ENCODE assay signal across 8 cellular contexts in genomic region chr1:63367218-63368103, GRCh38. TPM values are rescaled to one million over a fixed set of nuclear protein-coding genes. Genes with fewer than 3 reads are reported as not detected.
DNase-seq lines count a peak whose midpoint lies in the region; ATAC-seq and TF ChIP-seq lines count a peak whose summit lies in the region.

TSS of gene ALG6 (plus strand) at chr1:63367627. CDS start at chr1:63370978, 3,351 bp downstream.

- H3K4me3 Mint-ChIP-seq in neural crest cell = peak within 1 kb of the TSS; percentile 98

- H3K4me3 ChIP-seq in HCT116 (replicated peaks in 1 of 2; ENCODE audit: low read depth in 1 of 2, low read length in 2 of 2) (peak within 1 kb of the TSS; percentile 75 to 85), MM.1S (ENCODE audit: low read length) (peak within 1 kb of the TSS; percentile 100), foreskin fibroblast (ENCODE audit: low read depth in 1 of 2, low read length in 2 of 2) (peak within 1 kb of the TSS; percentile 91 to 99), stomach (peak within 1 kb of the TSS; percentile 73 to 97 (median 95))

- H3K27me3 Mint-ChIP-seq in neural crest cell (ENCODE audit: low read depth) = no peaks in the 10 kb centered on the region

- no peaks in the 10 kb centered on the region for H4K20me1 ChIP-seq in HCT116 (ENCODE audit: insufficient read depth)
- no peaks in the 10 kb centered on the region for H4K20me1 ChIP-seq in MM.1S (ENCODE audit: insufficient read depth, low read length)

- WGBS in stomach, 5 donors = 0 to 1% (median 1%) methylated on average over 25 to 77 of the region's 77 CpGs

- TF ChIP-seq EP300 in stomach (IDR thresholded peaks at IDR 0.05) = no peak

- TF ChIP-seq POLR2A in HCT116 (IDR thresholded peaks at IDR 0.05; ENCODE audit: borderline replicate concordance, extremely low read depth, insufficient read depth, insufficient read length) = peak; percentile 85
- no peak for TF ChIP-seq POLR2A in stomach (IDR thresholded peaks at IDR 0.05)

- peak within 1 kb of the TSS; percentile 95 for H3K27ac Mint-ChIP-seq in neural crest cell (ENCODE audit: unreplicated experiment)

- H3K9ac ChIP-seq in HCT116 (ENCODE audit: low read length) (peak within 1 kb of the TSS; percentile 87), MM.1S (ENCODE audit: low read length) (peak within 1 kb of the TSS; percentile 96)

- no peak for TF ChIP-seq RAD21 in HCT116 (IDR thresholded peaks at IDR 0.05; ENCODE audit: low read depth)

- H3K9me3 Mint-ChIP-seq in neural crest cell = peaks cover 2% of the 10 kb centered on the region

- H3K36me3 Mint-ChIP-seq in neural crest cell (ENCODE audit: low read depth) = peaks cover 3% of the 10 kb centered on the region

- H3K27me3 ChIP-seq in HCT116 (ENCODE audit: insufficient read depth, low read length) = no peaks in the 10 kb centered on the region
- H3K27me3 ChIP-seq in MM.1S (replicated peaks; ENCODE audit: insufficient read depth, low read length) = no peaks in the 10 kb centered on the region
- H3K27me3 ChIP-seq in stomach = peaks cover 0 to 5% (median 0%) of the 10 kb centered on the region in 3 donors

- H3K9me3 ChIP-seq in HCT116 (ENCODE audit: control insufficient read depth in 1 of 2, insufficient read depth in 1 of 2, low read depth in 1 of 2, low read length in 2 of 2) (no peaks in the 10 kb centered on the region), MM.1S (replicated peaks; ENCODE audit: insufficient read depth, low read length) (no peaks in the 10 kb centered on the region), stomach (no peaks in the 10 kb centered on the region)

- RAD21 ChIA-PET in HCT116 (lab: Charles Lee; ENCODE audit: low non-redundant PET in 1 of 2, low total read pairs in 2 of 2, uncharacterized antibody in 2 of 2, unreplicated experiment in 2 of 2) = no interaction called here

- peak within 1 kb of the TSS; percentile 81 for H3K4me2 ChIP-seq in HCT116 (ENCODE audit: low read length)
- peak within 1 kb of the TSS; percentile 90 for H3K4me2 ChIP-seq in MM.1S (ENCODE audit: low read depth, low read length)

- ATAC-seq in HCT116 = peak; percentile 93

- H2AFZ ChIP-seq in HCT116 (ENCODE audit: low read depth, low read length, poor library complexity, severe bottlenecking) = peak within 1 kb of the TSS; percentile 59
- H2AFZ ChIP-seq in MM.1S (ENCODE audit: low read length) = peak within 1 kb of the TSS; percentile 99

- H3K4me1 Mint-ChIP-seq in neural crest cell = peaks cover 19% of the 10 kb centered on the region

- H3K9me2 ChIP-seq in HCT116 (ENCODE audit: insufficient read depth) = no peaks in the 10 kb centered on the region
- H3K9me2 ChIP-seq in MM.1S (replicated peaks; ENCODE audit: insufficient read depth, low read length) = no peaks in the 10 kb centered on the region

- H3K27ac ChIP-seq in HCT116 (ENCODE audit: low read depth, low read length) (peak within 1 kb of the TSS; percentile 85), MM.1S (ENCODE audit: low read length) (peak within 1 kb of the TSS; percentile 52; the same call in 1 of the 2 replicates), stomach (peak within 1 kb of the TSS; percentile 86 to 91 (median 88))

- peaks cover 8% of the 10 kb centered on the region; the same call in 1 of the 2 replicates for H3F3A ChIP-seq in MM.1S (ENCODE audit: insufficient read depth, low read length)

- H3K79me2 ChIP-seq in HCT116 (ENCODE audit: insufficient read depth, low read length) = peaks cover 12% of the 10 kb centered on the region
- peaks cover 11% of the 10 kb centered on the region; the same call in 1 of the 2 replicates for H3K79me2 ChIP-seq in MM.1S (ENCODE audit: low read length)

- TF ChIP-seq CTCF in HCT116 (IDR thresholded peaks at IDR 0.05 in 2 of 3, conservative IDR thresholded peaks at IDR 0.05 in 1 of 3; ENCODE audit: borderline replicate concordance in 1 of 3, insufficient read depth in 1 of 3, low read depth in 2 of 3, low read length in 2 of 3) (no peak), MM.1S (IDR thresholded peaks at IDR 0.05; ENCODE audit: low read length) (no peak), foreskin fibroblast (IDR thresholded peaks at IDR 0.05; ENCODE audit: low read depth, low read length) (peak; percentile 14), neural crest cell (conservative IDR thresholded peaks at IDR 0.05) (peak; percentile 25), stomach (IDR thresholded peaks at IDR 0.05) (peak in 1 of 7 experiments; percentile 21)

- no peaks in the 10 kb centered on the region; a peak in 2 of 4 replicates for H3K36me3 ChIP-seq in HCT116 (ENCODE audit: control insufficient read depth in 1 of 2, insufficient read depth in 2 of 2, low read length in 2 of 2)
- 0 out of 2 replicates have a peak, but pooled peaks cover 6% of the 10 kb centered on the region for H3K36me3 ChIP-seq in MM.1S (replicated peaks; ENCODE audit: insufficient read depth, low read length)
- peaks cover 0 to 17% (median 15%) of the 10 kb centered on the region in 4 donors for H3K36me3 ChIP-seq in stomach

- POLR2A ChIA-PET in HCT116 (lab: Charles Lee) = no interaction called here

- DNase-seq in GF-D8 (lab: John Stamatoyannopoulos, UW) (peak; percentile 70), HCT116 (ENCODE audit: low read depth, low spot score) (peak; percentile 76), MM.1S (peak; percentile 95), SHP77 treated with DMSO at 0.1 percent for 48 hours (lab: John Stamatoyannopoulos, UW) (peak; percentile 85), activated gamma-delta T cell treated with Interleukin-2 at 50 U/mL for 16 hours (peak; percentile 88), foreskin fibroblast (peak; percentile 91 to 98), neural crest cell (ENCODE audit: low read depth, low spot score) (peak; percentile 96), stomach (peak; percentile 97)

- H3K4me1 ChIP-seq in HCT116 (ENCODE audit: control insufficient read depth in 1 of 2, insufficient read depth in 2 of 2, low read length in 2 of 2) = peaks cover 0 to 11% of the 10 kb centered on the region in 2 experiments; a peak in 2 of 4 replicates
- peaks cover 3% of the 10 kb centered on the region; the same call in 1 of the 2 replicates for H3K4me1 ChIP-seq in MM.1S (ENCODE audit: low read length)
- peaks cover 11 to 20% (median 15%) of the 10 kb centered on the region in 4 donors for H3K4me1 ChIP-seq in stomach

- no TSS peak for BruUV-seq in HCT116 (replicated peaks; lab: Mats Ljungman, UMichigan)

- intact Hi-C loops in HCT116 (cut with micrococcal nuclease) = no loop called here
- intact Hi-C loops in stomach (cut with DNase I; ENCODE audit: low total_unique reads) = no loop called here

- CTCF ChIA-PET in HCT116 (lab: Charles Lee) = no interaction called here

TF ChIP-seq in HCT116, 20 proteins besides CTCF, POLR2A, EP300 and RAD21:
- no peak for TF ChIP-seq JUND (IDR thresholded peaks at IDR 0.05)
- no peak for TF ChIP-seq TCF7L2 (IDR thresholded peaks at IDR 0.05; ENCODE audit: borderline replicate concordance, extremely low read depth, insufficient read depth, insufficient read length)
- TF ChIP-seq CEBPB (IDR thresholded peaks at IDR 0.05; ENCODE audit: low read depth) = no peak
- no peak for TF ChIP-seq CBX3 (IDR thresholded peaks at IDR 0.05; ENCODE audit: low read depth)
- no peak for TF ChIP-seq EZH2 (IDR thresholded peaks at IDR 0.05)
- no peak for TF ChIP-seq EZH2phosphoT487 (IDR thresholded peaks at IDR 0.05; ENCODE audit: borderline replicate concordance)
- TF ChIP-seq YY1 (IDR thresholded peaks at IDR 0.05; ENCODE audit: extremely low read depth, insufficient replicate concordance, low read depth, low read length) = no peak
- TF ChIP-seq ZNF274 (IDR thresholded peaks at IDR 0.05; ENCODE audit: low read depth, low read length) = no peak
- TF ChIP-seq MAX (IDR thresholded peaks at IDR 0.05) = peak; percentile 68
- 0 out of 2 replicates have a peak, but pooled peaks have one; percentile 23 for TF ChIP-seq ELF1 (IDR thresholded peaks at IDR 0.05; ENCODE audit: borderline replicate concordance, low read depth)
- peak; percentile 49; the same call in 1 of the 2 replicates for TF ChIP-seq SIN3A (IDR thresholded peaks at IDR 0.05; ENCODE audit: low read depth)
- TF ChIP-seq POLR2AphosphoS5 (IDR thresholded peaks at IDR 0.05; ENCODE audit: low read depth, low read length) = peak; percentile 97
- TF ChIP-seq ZFX (IDR thresholded peaks at IDR 0.05) = peak; percentile 59; the same call in 1 of the 2 replicates
- TF ChIP-seq EGR1 (IDR thresholded peaks at IDR 0.05; ENCODE audit: low read depth) = peak; percentile 49; the same call in 1 of the 2 replicates
- TF ChIP-seq REST (IDR thresholded peaks at IDR 0.05; ENCODE audit: low read depth) = no peak

RNA-seq across cellular contexts. Expression of gene ALG6, which starts in this region (rescaled TPM):
- total RNA-seq in HCT116 (2021; ENCODE audit: unreplicated experiment) (14.7 TPM), neural crest cell (26.0 and 26.9 TPM in 2 replicates), stomach (10 to 100 TPM in 4 of 5 donors, 1 to 10 TPM in 1; 8.5 to 32.7 (median 10.4) TPM)
- 2.1 and 3.7 TPM in 2 replicates for polyA plus RNA-seq in HCT116 (2012)
- 10 to 100 TPM in 1 of 3 donors, 1 to 10 TPM in 2; 3.6 to 13.1 (median 4.0) TPM for polyA plus RNA-seq in stomach

Comparison
In these comparisons a context has a peak if more than half of its experiments do, and no peak if none do; other contexts are left out.
1. Peak in every context shown above with its lines: DNase-seq, ATAC-seq, H3K4me3 ChIP-seq and H3K27ac ChIP-seq.
2. CTCF ChIP-seq: peak in foreskin fibroblast (single experiment) and neural crest cell (single experiment); none in HCT116 (0 of 3) and MM.1S (single experiment).